Comparison of ENCODE assay signal across 21 cellular contexts in the genomic region with DNA sequence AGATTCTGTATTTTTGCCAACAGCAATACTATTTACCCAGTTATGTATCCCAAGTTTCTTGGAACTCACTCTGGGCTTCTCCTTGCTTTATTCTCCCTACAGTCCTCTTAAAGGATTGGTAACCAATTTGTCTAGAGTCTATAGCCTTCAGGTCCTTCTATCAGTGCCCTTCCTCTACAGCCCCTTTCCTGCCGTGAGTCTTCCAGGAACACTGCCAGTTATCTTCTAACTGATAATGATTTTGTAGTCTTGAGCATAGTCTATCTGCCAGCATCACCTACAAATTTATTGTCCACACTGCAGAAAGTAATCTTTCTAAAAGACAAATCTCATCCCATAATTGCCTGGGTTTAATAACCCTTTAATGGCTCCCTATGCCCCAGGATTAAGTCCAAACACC.
"Had no signal": no experiment of that assay in that cellular context is flagged by ENCODE, and none has a peak within 500 bp of the region (broad histone marks: within the 10 kb centered on the region; RNA-seq: fewer than 3 reads in every experiment).

No MANE protein-coding gene starts in this region.

- H3K27ac ChIP-seq: brain microvascular endothelial cell, colonic mucosa, gastrocnemius medialis, left lung, spleen, tibial nerve, uterus had no signal

- H3K27me3 Mint-ChIP-seq: stimulated activated naive B cell treated with anti-CD40 and anti-IgM and Interleukin-4, amounts not matched to agents 10 μg/mL and 1 μg/mL and 100 μg/mL, for 72 hours had no signal

- ATAC-seq: gastrocnemius medialis; left lung; stimulated activated naive B cell treated with anti-CD40 and anti-IgM and Interleukin-4, amounts not matched to agents 10 μg/mL and 1 μg/mL and 100 μg/mL, for 72 hours had no signal

- H3K27me3 ChIP-seq: brain microvascular endothelial cell, colonic mucosa, gastrocnemius medialis, left lung, spleen, tibial nerve, uterus had no signal

- H3K36me3 Mint-ChIP-seq: mesothelial cell of epicardium had no signal

- H3K4me1 ChIP-seq: colonic mucosa, uterus had no signal

- H3K4me3 Mint-ChIP-seq: mesothelial cell of epicardium; nephron progenitor cell; stimulated activated naive B cell treated with anti-CD40 and anti-IgM and Interleukin-4, amounts not matched to agents 10 μg/mL and 1 μg/mL and 100 μg/mL, for 72 hours; T-helper 2 cell treated with Interferon-gamma antibody and Interleukin-4, amounts not matched to agents 5 μg/mL and 100 μg/mL, for 36 hours had no signal

- DNase-seq: activated CD4-positive, alpha-beta T cell treated with anti-CD3 and anti-CD28 coated beads, Interleukin-2, amount 50 U/mL, for 4 hours; activated gamma-delta T cell; activated T-cell treated with anti-CD3 and anti-CD28 coated beads for 4 hours; aorta; brain microvascular endothelial cell; central memory CD4-positive, alpha-beta T cell; colonic mucosa; gastrocnemius medialis; head of caudate nucleus; kidney; left lung; nephron progenitor cell; nucleus accumbens; retina; spleen; stimulated activated CD4-positive, alpha-beta T cell treated with anti-CD3 and anti-CD28 coated beads, Interleukin-4, amount 100 ng/mL, for 4 hours; stimulated activated naive B cell treated with anti-CD40 and anti-IgM and Interleukin-4, amounts not matched to agents 10 μg/mL and 1 μg/mL and 100 μg/mL, for 72 hours; uterus had no signal

- H3K36me3 ChIP-seq: brain microvascular endothelial cell, colonic mucosa, gastrocnemius medialis, left lung, spleen, uterus had no signal

- H3K9me3 Mint-ChIP-seq: mesothelial cell of epicardium; stimulated activated naive B cell treated with anti-CD40 and anti-IgM and Interleukin-4, amounts not matched to agents 10 μg/mL and 1 μg/mL and 100 μg/mL, for 72 hours; T-helper 2 cell treated with Interferon-gamma antibody and Interleukin-4, amounts not matched to agents 5 μg/mL and 100 μg/mL, for 36 hours had no signal

- H3K27ac Mint-ChIP-seq: mesothelial cell of epicardium; nephron progenitor cell; T-helper 2 cell treated with Interferon-gamma antibody and Interleukin-4, amounts not matched to agents 5 μg/mL and 100 μg/mL, for 36 hours had no signal

- H3K4me3 ChIP-seq: colonic mucosa, gastrocnemius medialis, left lung, spleen, tibial nerve, uterus had no signal

- H3K9me3 ChIP-seq: colonic mucosa, gastrocnemius medialis, left lung, spleen, tibial nerve, uterus had no signal
